ENCODE assay signal across 1 cellular context in genomic region chr5:78622302-78622971, GRCh38.
TF ChIP-seq lines count a peak whose summit lies in the region.

No MANE protein-coding gene starts in this region.

TF ChIP-seq in HepG2, 621 proteins besides CTCF, POLR2A, EP300 and RAD21 (continued from another document):
- TF ChIP-seq HNF1A (IDR thresholded peaks at IDR 0.05; ENCODE audit: low read depth), result peak; percentile 30; the same call in 1 of the 2 replicates
- no peak for TF ChIP-seq HNF1A (CRISPR knock-in tag; IDR thresholded peaks at IDR 0.05; ENCODE audit: borderline replicate concordance)
- peak; percentile 92 for TF ChIP-seq ZNF629 (CRISPR knock-in tag; conservative IDR thresholded peaks at IDR 0.05)
- no peak for TF ChIP-seq NR2C2 (CRISPR knock-in tag; IDR thresholded peaks at IDR 0.05; ENCODE audit: borderline replicate concordance)
- TF ChIP-seq ZMYM3 (CRISPR knock-in tag; IDR thresholded peaks at IDR 0.05), result peak; percentile 47; the same call in 1 of the 2 replicates
- no peak for TF ChIP-seq ZNF746 (CRISPR knock-in tag; IDR thresholded peaks at IDR 0.05)
- 0 out of 2 replicates have a peak, but pooled peaks have one; percentile 21 for TF ChIP-seq ADNP (CRISPR knock-in tag; IDR thresholded peaks at IDR 0.05)
- TF ChIP-seq TEAD3 (CRISPR knock-in tag; optimal IDR thresholded peaks at IDR 0.05; ENCODE audit: borderline replicate concordance), result peak; percentile 15
